Comparison of ENCODE assay signal across 8 cellular contexts in the genomic region with DNA sequence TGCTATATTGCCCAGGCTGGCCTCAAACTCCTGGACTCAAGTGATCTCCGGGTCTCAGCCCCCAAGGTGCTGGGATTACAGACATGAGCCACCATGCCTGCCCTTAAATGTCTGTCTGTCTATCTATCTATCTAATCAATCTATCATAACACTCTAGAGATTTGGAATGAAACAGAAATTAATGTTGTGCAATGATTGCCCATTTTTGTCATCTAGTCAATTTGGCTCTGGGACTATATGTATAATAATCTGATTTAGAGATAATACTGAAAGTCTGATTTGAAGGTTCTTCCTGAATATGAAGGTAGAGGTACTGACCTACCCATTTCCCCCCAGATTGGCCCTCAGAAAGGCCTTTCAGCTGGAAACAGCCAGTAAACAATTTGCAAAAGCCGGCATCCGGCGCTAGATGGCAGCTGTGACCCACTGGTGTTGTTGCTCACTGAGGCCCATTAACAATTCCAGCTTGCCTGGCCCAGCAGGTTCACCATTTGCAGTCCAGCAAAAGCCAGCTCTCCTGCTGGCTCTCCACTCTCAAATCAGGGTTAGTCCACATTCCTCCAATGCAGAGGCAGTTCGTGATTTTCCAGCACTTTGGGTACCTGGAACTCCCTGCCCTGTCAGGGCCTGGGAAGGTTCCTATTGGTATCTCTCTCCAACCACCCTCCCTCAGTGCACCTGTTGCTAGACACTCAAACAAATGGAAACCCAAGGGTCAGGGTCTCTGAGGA. TPM values are rescaled to one million over a fixed set of nuclear protein-coding genes. Genes with fewer than 3 reads are reported as not detected.
DNase-seq lines count a peak whose midpoint lies in the region; ATAC-seq lines count a peak whose summit lies in the region.

No MANE protein-coding gene starts in this region.

- no peaks in the 10 kb centered on the region for H3K27me3 Mint-ChIP-seq in activated CD4-positive, alpha-beta memory T cell treated with anti-CD3 and anti-CD28 coated beads, Interleukin-2, amount 10 ng/mL, durations not matched to agents 7 days and 5 days

- peak; percentile 56 for DNase-seq in DMS 273 treated with DMSO at 0.1 percent for 48 hours (lab: John Stamatoyannopoulos, UW)
- peak; percentile 59 for DNase-seq in NCI-H510A treated with DMSO at 0.1 percent for 48 hours (lab: John Stamatoyannopoulos, UW)
- DNase-seq in activated CD4-positive, alpha-beta memory T cell treated with anti-CD3 and anti-CD28 coated beads, Interleukin-2, amount 10 ng/mL, durations not matched to agents 7 days and 5 days, result peak; percentile 75
- peak; percentile 5 for DNase-seq in effector CD8-positive, alpha-beta T cell (lab: John Stamatoyannopoulos, UW)
- DNase-seq in medulla oblongata (ENCODE audit: extremely low spot score), result peak; percentile 94
- peak; percentile 13 for DNase-seq in stimulated activated CD8-positive, alpha-beta memory T cell treated with anti-CD3 and anti-CD28 coated beads, Interleukin-15, amount 100 ng/mL, for 24 hours (ENCODE audit: low read depth)

- ATAC-seq in HG02678 (IDR thresholded peaks at IDR 0.05; ENCODE audit: unreplicated experiment) (peak; percentile 49), GM21390 (IDR thresholded peaks at IDR 0.05; ENCODE audit: unreplicated experiment) (no peak)

- no peak overlapping the region for H3K4me3 Mint-ChIP-seq in activated CD4-positive, alpha-beta memory T cell treated with anti-CD3 and anti-CD28 coated beads, Interleukin-2, amount 10 ng/mL, durations not matched to agents 7 days and 5 days

- CTCF ChIA-PET in activated CD4-positive, alpha-beta memory T cell treated with anti-CD3 and anti-CD28 coated beads, Interleukin-2, amount 10 ng/mL, durations not matched to agents 7 days and 5 days (lab: Charles Lee), result interaction anchor here (0.7 to 4.4 kb wide), 32 partner anchors 9 to 213 kb away, joined by 3 to 139 read pairs (median 4); no protein-coding TSS in a partner anchor

- POLR2A ChIA-PET in activated CD4-positive, alpha-beta memory T cell treated with anti-CD3 and anti-CD28 coated beads, Interleukin-2, amount 10 ng/mL, durations not matched to agents 7 days and 5 days (lab: Charles Lee), result no interaction called here

- H3K9me3 Mint-ChIP-seq in activated CD4-positive, alpha-beta memory T cell treated with anti-CD3 and anti-CD28 coated beads, Interleukin-2, amount 10 ng/mL, durations not matched to agents 7 days and 5 days, result no peaks in the 10 kb centered on the region

- no peak overlapping the region for H3K27ac Mint-ChIP-seq in activated CD4-positive, alpha-beta memory T cell treated with anti-CD3 and anti-CD28 coated beads, Interleukin-2, amount 10 ng/mL, durations not matched to agents 7 days and 5 days

- peaks cover 3% of the 10 kb centered on the region for H3K4me1 Mint-ChIP-seq in activated CD4-positive, alpha-beta memory T cell treated with anti-CD3 and anti-CD28 coated beads, Interleukin-2, amount 10 ng/mL, durations not matched to agents 7 days and 5 days

- no peaks in the 10 kb centered on the region for H3K36me3 Mint-ChIP-seq in activated CD4-positive, alpha-beta memory T cell treated with anti-CD3 and anti-CD28 coated beads, Interleukin-2, amount 10 ng/mL, durations not matched to agents 7 days and 5 days (ENCODE audit: low read depth)

RNA-seq across cellular contexts. Expression of gene C16orf87, which starts 22.9 kb away (rescaled TPM):
- 10 to 100 TPM; 18.0 to 19.6 TPM for total RNA-seq in activated CD4-positive, alpha-beta memory T cell treated with anti-CD3 and anti-CD28 coated beads, Interleukin-2, amount 10 ng/mL, durations not matched to agents 7 days and 5 days

RNA-seq across cellular contexts. Expression of gene GPT2, which starts 30.3 kb away (rescaled TPM):
- 10 to 100 TPM; 15.0 to 15.2 TPM for total RNA-seq in activated CD4-positive, alpha-beta memory T cell treated with anti-CD3 and anti-CD28 coated beads, Interleukin-2, amount 10 ng/mL, durations not matched to agents 7 days and 5 days

Comparison
In these comparisons a context has a peak if more than half of its experiments do, and no peak if none do; other contexts are left out.
1. DNase-seq: peak in every context shown above with its lines; median percentile 94 in medulla oblongata; 75 in activated CD4-positive, alpha-beta memory T cell treated with anti-CD3 and anti-CD28 coated beads, Interleukin-2, amount 10 ng/mL, durations not matched to agents 7 days and 5 days; 59 in NCI-H510A treated with DMSO at 0.1 percent for 48 hours; 56 in DMS 273 treated with DMSO at 0.1 percent for 48 hours; 13 in stimulated activated CD8-positive, alpha-beta memory T cell treated with anti-CD3 and anti-CD28 coated beads, Interleukin-15, amount 100 ng/mL, for 24 hours; 5 in effector CD8-positive, alpha-beta T cell.